1 cellular context compared by ENCODE assay signal in the genomic region with DNA sequence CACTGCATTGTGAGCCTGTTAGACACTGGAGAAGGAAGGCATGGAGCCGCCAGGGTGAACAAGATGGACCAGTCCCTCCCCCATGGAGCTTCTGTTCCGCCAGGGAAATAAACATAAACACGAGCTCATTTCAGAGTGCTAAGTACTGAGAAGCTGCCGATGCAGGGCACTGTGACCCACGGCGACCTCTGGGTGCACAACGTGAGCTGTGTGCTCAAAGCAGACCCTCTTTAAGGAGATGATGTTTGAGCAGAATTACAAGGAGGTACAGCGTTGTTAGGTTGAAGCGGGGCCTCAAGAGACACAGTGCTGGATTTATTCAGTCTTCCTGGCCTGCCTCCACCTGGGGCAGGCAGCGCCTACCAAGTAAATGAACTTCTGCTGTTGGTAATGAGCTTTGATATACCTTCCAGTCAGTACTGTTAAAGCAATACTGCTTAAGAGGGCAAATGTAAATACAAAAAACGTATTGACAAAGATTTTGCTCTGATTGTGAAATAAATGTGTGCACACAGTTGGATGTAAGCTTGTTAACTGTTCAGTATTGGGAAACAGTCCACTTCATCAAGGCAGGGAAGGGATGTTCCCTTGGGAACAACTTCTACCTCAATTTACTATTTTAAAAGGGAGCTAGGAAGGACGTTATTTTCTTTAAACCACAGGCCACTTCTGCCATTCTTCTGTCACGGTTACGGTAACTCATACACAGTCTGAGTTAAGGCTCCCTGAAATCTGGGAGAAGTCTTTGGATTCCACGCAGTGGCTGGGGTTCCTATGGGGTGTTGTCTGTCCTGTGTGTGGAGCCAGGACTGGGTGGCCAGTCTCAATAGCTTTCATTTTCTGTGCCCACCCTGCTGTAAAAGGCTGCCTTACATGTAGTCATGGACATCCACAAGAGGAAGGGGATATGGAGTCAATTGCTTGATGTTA.
TF ChIP-seq lines count a peak whose summit lies in the region.

No MANE protein-coding gene starts in this region.

TF ChIP-seq in liver, 16 proteins besides CTCF, POLR2A, EP300 and RAD21 (continued from another document):
- TF ChIP-seq, protein P1, sequence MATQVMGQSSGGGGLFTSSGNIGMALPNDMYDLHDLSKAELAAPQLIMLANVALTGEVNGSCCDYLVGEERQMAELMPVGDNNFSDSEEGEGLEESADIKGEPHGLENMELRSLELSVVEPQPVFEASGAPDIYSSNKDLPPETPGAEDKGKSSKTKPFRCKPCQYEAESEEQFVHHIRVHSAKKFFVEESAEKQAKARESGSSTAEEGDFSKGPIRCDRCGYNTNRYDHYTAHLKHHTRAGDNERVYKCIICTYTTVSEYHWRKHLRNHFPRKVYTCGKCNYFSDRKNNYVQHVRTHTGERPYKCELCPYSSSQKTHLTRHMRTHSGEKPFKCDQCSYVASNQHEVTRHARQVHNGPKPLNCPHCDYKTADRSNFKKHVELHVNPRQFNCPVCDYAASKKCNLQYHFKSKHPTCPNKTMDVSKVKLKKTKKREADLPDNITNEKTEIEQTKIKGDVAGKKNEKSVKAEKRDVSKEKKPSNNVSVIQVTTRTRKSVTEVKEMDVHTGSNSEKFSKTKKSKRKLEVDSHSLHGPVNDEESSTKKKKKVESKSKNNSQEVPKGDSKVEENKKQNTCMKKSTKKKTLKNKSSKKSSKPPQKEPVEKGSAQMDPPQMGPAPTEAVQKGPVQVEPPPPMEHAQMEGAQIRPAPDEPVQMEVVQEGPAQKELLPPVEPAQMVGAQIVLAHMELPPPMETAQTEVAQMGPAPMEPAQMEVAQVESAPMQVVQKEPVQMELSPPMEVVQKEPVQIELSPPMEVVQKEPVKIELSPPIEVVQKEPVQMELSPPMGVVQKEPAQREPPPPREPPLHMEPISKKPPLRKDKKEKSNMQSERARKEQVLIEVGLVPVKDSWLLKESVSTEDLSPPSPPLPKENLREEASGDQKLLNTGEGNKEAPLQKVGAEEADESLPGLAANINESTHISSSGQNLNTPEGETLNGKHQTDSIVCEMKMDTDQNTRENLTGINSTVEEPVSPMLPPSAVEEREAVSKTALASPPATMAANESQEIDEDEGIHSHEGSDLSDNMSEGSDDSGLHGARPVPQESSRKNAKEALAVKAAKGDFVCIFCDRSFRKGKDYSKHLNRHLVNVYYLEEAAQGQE (IDR thresholded peaks at IDR 0.05): no peak
- TF ChIP-seq RXRA (IDR thresholded peaks at IDR 0.05) (peak in 1 of 2 donors; percentile 53), JUND (IDR thresholded peaks at IDR 0.05) (peak; percentile 18 to 27)
- TF ChIP-seq, protein P2, sequence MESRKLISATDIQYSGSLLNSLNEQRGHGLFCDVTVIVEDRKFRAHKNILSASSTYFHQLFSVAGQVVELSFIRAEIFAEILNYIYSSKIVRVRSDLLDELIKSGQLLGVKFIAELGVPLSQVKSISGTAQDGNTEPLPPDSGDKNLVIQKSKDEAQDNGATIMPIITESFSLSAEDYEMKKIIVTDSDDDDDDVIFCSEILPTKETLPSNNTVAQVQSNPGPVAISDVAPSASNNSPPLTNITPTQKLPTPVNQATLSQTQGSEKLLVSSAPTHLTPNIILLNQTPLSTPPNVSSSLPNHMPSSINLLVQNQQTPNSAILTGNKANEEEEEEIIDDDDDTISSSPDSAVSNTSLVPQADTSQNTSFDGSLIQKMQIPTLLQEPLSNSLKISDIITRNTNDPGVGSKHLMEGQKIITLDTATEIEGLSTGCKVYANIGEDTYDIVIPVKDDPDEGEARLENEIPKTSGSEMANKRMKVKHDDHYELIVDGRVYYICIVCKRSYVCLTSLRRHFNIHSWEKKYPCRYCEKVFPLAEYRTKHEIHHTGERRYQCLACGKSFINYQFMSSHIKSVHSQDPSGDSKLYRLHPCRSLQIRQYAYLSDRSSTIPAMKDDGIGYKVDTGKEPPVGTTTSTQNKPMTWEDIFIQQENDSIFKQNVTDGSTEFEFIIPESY (IDR thresholded peaks at IDR 0.05): no peak
